8 cellular contexts compared by ENCODE assay signal in genomic region chr2:28894470-28895188, GRCh38. TPM values are rescaled to one million over a fixed set of nuclear protein-coding genes. Genes with fewer than 3 reads are reported as not detected.
DNase-seq lines count a peak whose midpoint lies in the region; ATAC-seq and TF ChIP-seq lines count a peak whose summit lies in the region.

Gene WDR43 (plus strand): TSS chr2:28894667. CDS start chr2:28894699, 32 bp downstream.

- H3K27me3 ChIP-seq in GM06990 (replicated peaks; ENCODE audit: control insufficient read depth, insufficient read depth, low read length): no peaks in the 10 kb centered on the region
- no peaks in the 10 kb centered on the region for H3K27me3 ChIP-seq in testis

- TF ChIP-seq CTCF in GM06990 (IDR thresholded peaks at IDR 0.05; ENCODE audit: insufficient read depth, low read length, poor library complexity, severe bottlenecking) (no peak), omental fat pad (IDR thresholded peaks at IDR 0.05) (no peak), testis (IDR thresholded peaks at IDR 0.05) (peak in 1 of 3 experiments; percentile 18)

- peaks cover 19% of the 10 kb centered on the region for H3K4me1 ChIP-seq in testis

- peak; percentile 99 for DNase-seq in GM06990 (ENCODE audit: extremely low read depth, insufficient read length)
- peak; percentile 94 for DNase-seq in NCI-H1092 (lab: John Stamatoyannopoulos, UW)
- peak; percentile 91 for DNase-seq in glomerular endothelial cell (ENCODE audit: extremely low read depth, low read depth, low spot score)
- peak; percentile 85 for DNase-seq in omental fat pad (ENCODE audit: low spot score)
- DNase-seq in testis: peak; percentile 98

- H3K4me3 ChIP-seq in GM06990 (replicated peaks; ENCODE audit: low read depth, low read length) (peak within 1 kb of the TSS; percentile 99), testis (peak within 1 kb of the TSS; percentile 91 to 93)

- ATAC-seq in HG02588 (IDR thresholded peaks at IDR 0.05; ENCODE audit: unreplicated experiment) (peak; percentile 91), SK-N-SH treated with all-trans-retinoic acid at 6 μM for 48 hours (peak; percentile 95), omental fat pad (ENCODE audit: low FRiP score) (peak; percentile 96)

- H3K4me3 Mint-ChIP-seq in activated naive CD4-positive, alpha-beta T cell treated with anti-CD3 and anti-CD28 coated beads, Interleukin-2, amount 50 U/mL, for 24 hours: peak within 1 kb of the TSS; percentile 100

- peaks cover 24% of the 10 kb centered on the region for H3K4me1 Mint-ChIP-seq in activated naive CD4-positive, alpha-beta T cell treated with anti-CD3 and anti-CD28 coated beads, Interleukin-2, amount 50 U/mL, for 24 hours

- no peaks in the 10 kb centered on the region for H3K27me3 Mint-ChIP-seq in activated naive CD4-positive, alpha-beta T cell treated with anti-CD3 and anti-CD28 coated beads, Interleukin-2, amount 50 U/mL, for 24 hours

- H3K9me3 Mint-ChIP-seq in activated naive CD4-positive, alpha-beta T cell treated with anti-CD3 and anti-CD28 coated beads, Interleukin-2, amount 50 U/mL, for 24 hours: no peaks in the 10 kb centered on the region

- no peaks in the 10 kb centered on the region for H3K9me3 ChIP-seq in testis

- peak within 1 kb of the TSS; percentile 51 to 71 for H3K27ac ChIP-seq in testis

- 1% methylated on average over 16 to 56 of the region's 79 CpGs for WGBS in testis, 2 donors

- no peak for TF ChIP-seq POLR2A in testis (IDR thresholded peaks at IDR 0.05)

- intact Hi-C loops in testis (cut with DNase I; ENCODE audit: low total_unique reads): no loop called here

- peak within 1 kb of the TSS; percentile 97 for H3K27ac Mint-ChIP-seq in activated naive CD4-positive, alpha-beta T cell treated with anti-CD3 and anti-CD28 coated beads, Interleukin-2, amount 50 U/mL, for 24 hours

- H3K36me3 ChIP-seq in GM06990 (ENCODE audit: control insufficient read depth, insufficient read depth, low read length) (no peaks in the 10 kb centered on the region), testis (ENCODE audit: low read depth, missing control alignments) (no peaks in the 10 kb centered on the region)

- H3K36me3 Mint-ChIP-seq in activated naive CD4-positive, alpha-beta T cell treated with anti-CD3 and anti-CD28 coated beads, Interleukin-2, amount 50 U/mL, for 24 hours: peaks cover 12% of the 10 kb centered on the region

TF ChIP-seq in SK-N-SH treated with all-trans-retinoic acid at 6 μM for 48 hours, 23 proteins besides CTCF, POLR2A, EP300 and RAD21:
- TF ChIP-seq SNAI2 (CRISPR knock-in tag; IDR thresholded peaks at IDR 0.05): peak; percentile 75; the same call in 1 of the 2 replicates
- no peak for TF ChIP-seq PATZ1 (CRISPR knock-in tag; IDR thresholded peaks at IDR 0.05; ENCODE audit: borderline replicate concordance)
- TF ChIP-seq GLIS3 (CRISPR knock-in tag; IDR thresholded peaks at IDR 0.05): 0 out of 2 replicates have a peak, but pooled peaks have one; percentile 39
- TF ChIP-seq CREB5 (CRISPR knock-in tag; IDR thresholded peaks at IDR 0.05; ENCODE audit: low read depth): no peak
TF ChIP-seq in SK-N-SH treated with all-trans-retinoic acid at 6 μM for 48 hours: peak in this region for 2.

RNA-seq across cellular contexts. Expression of gene WDR43, which starts in this region (rescaled TPM):
- total RNA-seq in glomerular endothelial cell (49.7 and 57.3 TPM in 2 replicates), omental fat pad (100 to 1,000 TPM in 1 of 4 donors, 10 to 100 TPM in 3; 41.6 to 156 (median 68.3) TPM), testis (10 to 100 TPM; 52.0 to 58.2 TPM)
- 52.7 TPM for polyA plus RNA-seq in testis (ENCODE audit: insufficient read depth, low read depth, low replicate concordance)

Comparison
In these comparisons a context has a peak if more than half of its experiments do, and no peak if none do; other contexts are left out.
1. Peak in every context shown above with its lines: DNase-seq, ATAC-seq, H3K4me3 ChIP-seq and H3K27ac ChIP-seq.